Comparison of ENCODE assay signal across 21 cellular contexts in genomic region chr17:13538841-13539411, GRCh38.
"Had no signal": no experiment of that assay in that cellular context is flagged by ENCODE, and none has a peak within 500 bp of the region (broad histone marks: within the 10 kb centered on the region; RNA-seq: fewer than 3 reads in every experiment).

No MANE protein-coding gene starts in this region.

- H3K9me3 Mint-ChIP-seq: activated T-cell treated with anti-CD3 and anti-CD28 coated beads, Interleukin-2, amount 50 U/mL, for 4 hours had no signal

- H3K4me1 ChIP-seq: colonic mucosa, stomach, upper lobe of left lung had no signal

- H3K36me3 ChIP-seq: brain microvascular endothelial cell, colonic mucosa, stomach, upper lobe of left lung had no signal

- H3K36me3 Mint-ChIP-seq: stimulated activated effector memory CD8-positive, alpha-beta T cell treated with anti-CD3 and anti-CD28 coated beads, Interleukin-12 subunit alpha, Interleukin-12 subunit beta, amount 100 ng/mL, for 72 hours had no signal

- H3K27ac Mint-ChIP-seq: activated naive CD4-positive, alpha-beta T cell treated with anti-CD3 and anti-CD28 coated beads for 36 hours; nephron; stimulated activated effector memory CD8-positive, alpha-beta T cell treated with anti-CD3 and anti-CD28 coated beads, Interleukin-12 subunit alpha, Interleukin-12 subunit beta, amount 100 ng/mL, for 72 hours had no signal

- H3K4me3 Mint-ChIP-seq: activated naive CD4-positive, alpha-beta T cell treated with anti-CD3 and anti-CD28 coated beads for 36 hours; activated T-cell treated with anti-CD3 and anti-CD28 coated beads, Interleukin-2, amount 50 U/mL, for 4 hours; nephron; stimulated activated effector memory CD8-positive, alpha-beta T cell treated with anti-CD3 and anti-CD28 coated beads, Interleukin-12 subunit alpha, Interleukin-12 subunit beta, amount 100 ng/mL, for 72 hours had no signal

- DNase-seq: activated CD4-positive, alpha-beta T cell treated with anti-CD3 and anti-CD28 coated beads, Interleukin-2, amount 50 U/mL, for 1 hour; activated CD8-positive, alpha-beta memory T cell treated with anti-CD3 and anti-CD28 coated beads, Interleukin-2, amount 50 U/mL, for 4 hours; activated naive CD4-positive, alpha-beta T cell treated with anti-CD3 and anti-CD28 coated beads for 36 hours; activated T-cell treated with anti-CD3 and anti-CD28 coated beads, Interleukin-2, amount 50 U/mL, for 4 hours; brain microvascular endothelial cell; central memory CD4-positive, alpha-beta T cell; colonic mucosa; foreskin melanocyte; head of caudate nucleus; kidney glomerular epithelial cell; mesenchymal stem cell; nucleus accumbens; posterior cingulate gyrus; small intestine; stimulated activated CD4-positive, alpha-beta T cell treated with anti-CD3 and anti-CD28 coated beads, Interleukin-4, amount 100 ng/mL, for 24 hours; stomach; T-helper 1 cell; T-helper 9 cell; upper lobe of left lung had no signal

- H3K27ac ChIP-seq: brain microvascular endothelial cell, colonic mucosa, stomach, upper lobe of left lung had no signal

- H3K27me3 ChIP-seq: brain microvascular endothelial cell, colonic mucosa, stomach, upper lobe of left lung had no signal

- H3K4me1 Mint-ChIP-seq: stimulated activated effector memory CD8-positive, alpha-beta T cell treated with anti-CD3 and anti-CD28 coated beads, Interleukin-12 subunit alpha, Interleukin-12 subunit beta, amount 100 ng/mL, for 72 hours had no signal

- H3K9me3 ChIP-seq: colonic mucosa had no signal

- H3K4me3 ChIP-seq: colonic mucosa, stomach, upper lobe of left lung had no signal
